1 cellular context compared by ENCODE assay signal in the genomic region with DNA sequence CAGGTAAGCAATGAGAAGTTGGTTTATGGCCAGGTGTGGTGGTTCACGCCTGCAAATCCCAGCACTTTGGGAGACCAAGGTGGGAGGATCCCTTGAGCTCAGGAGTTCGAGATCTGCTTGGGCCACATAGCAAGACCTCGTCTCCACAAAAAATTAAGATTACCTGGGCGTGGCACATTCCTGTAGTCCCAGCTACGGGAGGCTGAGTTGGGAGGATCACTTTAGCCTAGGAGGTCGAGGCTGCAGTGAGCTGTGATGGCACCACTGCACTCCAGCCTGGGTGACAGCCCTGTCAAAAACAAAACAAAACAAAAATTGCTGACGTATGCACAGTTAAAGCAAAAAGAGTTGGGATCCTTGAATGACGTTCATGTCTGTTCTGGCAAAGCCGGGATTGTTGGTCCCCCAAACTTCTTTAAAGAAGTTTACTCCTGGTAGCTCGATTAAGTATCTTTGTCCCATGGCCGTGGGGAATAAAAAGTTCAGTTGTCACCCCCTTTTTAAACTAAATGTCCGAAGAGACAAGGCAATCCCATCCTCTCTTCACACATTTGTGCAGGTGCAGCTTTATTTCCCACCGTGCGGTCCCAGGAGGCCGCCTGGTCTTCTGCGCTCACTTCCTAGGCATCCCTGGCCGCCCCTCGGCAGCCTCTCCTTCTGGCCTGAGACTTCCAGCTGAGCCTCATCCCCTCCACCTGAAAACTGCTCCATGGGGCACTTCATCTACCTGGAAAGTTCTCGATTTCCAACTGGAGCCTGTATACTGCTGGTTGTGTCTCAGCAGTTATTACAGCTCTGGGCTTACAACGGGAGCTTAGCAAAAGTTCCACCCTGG.
TF ChIP-seq lines count a peak whose summit lies in the region.

No MANE protein-coding gene starts in this region.

TF ChIP-seq in GM23338, 12 proteins besides CTCF, POLR2A, EP300 and RAD21 (continued from another document):
- TF ChIP-seq, protein P1, sequence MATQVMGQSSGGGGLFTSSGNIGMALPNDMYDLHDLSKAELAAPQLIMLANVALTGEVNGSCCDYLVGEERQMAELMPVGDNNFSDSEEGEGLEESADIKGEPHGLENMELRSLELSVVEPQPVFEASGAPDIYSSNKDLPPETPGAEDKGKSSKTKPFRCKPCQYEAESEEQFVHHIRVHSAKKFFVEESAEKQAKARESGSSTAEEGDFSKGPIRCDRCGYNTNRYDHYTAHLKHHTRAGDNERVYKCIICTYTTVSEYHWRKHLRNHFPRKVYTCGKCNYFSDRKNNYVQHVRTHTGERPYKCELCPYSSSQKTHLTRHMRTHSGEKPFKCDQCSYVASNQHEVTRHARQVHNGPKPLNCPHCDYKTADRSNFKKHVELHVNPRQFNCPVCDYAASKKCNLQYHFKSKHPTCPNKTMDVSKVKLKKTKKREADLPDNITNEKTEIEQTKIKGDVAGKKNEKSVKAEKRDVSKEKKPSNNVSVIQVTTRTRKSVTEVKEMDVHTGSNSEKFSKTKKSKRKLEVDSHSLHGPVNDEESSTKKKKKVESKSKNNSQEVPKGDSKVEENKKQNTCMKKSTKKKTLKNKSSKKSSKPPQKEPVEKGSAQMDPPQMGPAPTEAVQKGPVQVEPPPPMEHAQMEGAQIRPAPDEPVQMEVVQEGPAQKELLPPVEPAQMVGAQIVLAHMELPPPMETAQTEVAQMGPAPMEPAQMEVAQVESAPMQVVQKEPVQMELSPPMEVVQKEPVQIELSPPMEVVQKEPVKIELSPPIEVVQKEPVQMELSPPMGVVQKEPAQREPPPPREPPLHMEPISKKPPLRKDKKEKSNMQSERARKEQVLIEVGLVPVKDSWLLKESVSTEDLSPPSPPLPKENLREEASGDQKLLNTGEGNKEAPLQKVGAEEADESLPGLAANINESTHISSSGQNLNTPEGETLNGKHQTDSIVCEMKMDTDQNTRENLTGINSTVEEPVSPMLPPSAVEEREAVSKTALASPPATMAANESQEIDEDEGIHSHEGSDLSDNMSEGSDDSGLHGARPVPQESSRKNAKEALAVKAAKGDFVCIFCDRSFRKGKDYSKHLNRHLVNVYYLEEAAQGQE (IDR thresholded peaks at IDR 0.05; ENCODE audit: unreplicated experiment), result no peak
- TF ChIP-seq JUNB (IDR thresholded peaks at IDR 0.05; ENCODE audit: unreplicated experiment) (no peak), EZH2 (IDR thresholded peaks at IDR 0.05; ENCODE audit: low read depth, unreplicated experiment) (no peak), EZH2phosphoT487 (IDR thresholded peaks at IDR 0.05; ENCODE audit: unreplicated experiment) (no peak), ZNF331 (CRISPR knock-in tag; IDR thresholded peaks at IDR 0.05; ENCODE audit: low read depth) (no peak), POLR2AphosphoS5 (IDR thresholded peaks at IDR 0.05; ENCODE audit: low read depth) (no peak), STAT1 (IDR thresholded peaks at IDR 0.05; ENCODE audit: unreplicated experiment) (no peak), ZNF114 (CRISPR knock-in tag; IDR thresholded peaks at IDR 0.05) (no peak)
- TF ChIP-seq, protein P2, sequence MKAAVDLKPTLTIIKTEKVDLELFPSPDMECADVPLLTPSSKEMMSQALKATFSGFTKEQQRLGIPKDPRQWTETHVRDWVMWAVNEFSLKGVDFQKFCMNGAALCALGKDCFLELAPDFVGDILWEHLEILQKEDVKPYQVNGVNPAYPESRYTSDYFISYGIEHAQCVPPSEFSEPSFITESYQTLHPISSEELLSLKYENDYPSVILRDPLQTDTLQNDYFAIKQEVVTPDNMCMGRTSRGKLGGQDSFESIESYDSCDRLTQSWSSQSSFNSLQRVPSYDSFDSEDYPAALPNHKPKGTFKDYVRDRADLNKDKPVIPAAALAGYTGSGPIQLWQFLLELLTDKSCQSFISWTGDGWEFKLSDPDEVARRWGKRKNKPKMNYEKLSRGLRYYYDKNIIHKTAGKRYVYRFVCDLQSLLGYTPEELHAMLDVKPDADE (IDR thresholded peaks at IDR 0.05), result no peak
- TF ChIP-seq, protein P3, sequence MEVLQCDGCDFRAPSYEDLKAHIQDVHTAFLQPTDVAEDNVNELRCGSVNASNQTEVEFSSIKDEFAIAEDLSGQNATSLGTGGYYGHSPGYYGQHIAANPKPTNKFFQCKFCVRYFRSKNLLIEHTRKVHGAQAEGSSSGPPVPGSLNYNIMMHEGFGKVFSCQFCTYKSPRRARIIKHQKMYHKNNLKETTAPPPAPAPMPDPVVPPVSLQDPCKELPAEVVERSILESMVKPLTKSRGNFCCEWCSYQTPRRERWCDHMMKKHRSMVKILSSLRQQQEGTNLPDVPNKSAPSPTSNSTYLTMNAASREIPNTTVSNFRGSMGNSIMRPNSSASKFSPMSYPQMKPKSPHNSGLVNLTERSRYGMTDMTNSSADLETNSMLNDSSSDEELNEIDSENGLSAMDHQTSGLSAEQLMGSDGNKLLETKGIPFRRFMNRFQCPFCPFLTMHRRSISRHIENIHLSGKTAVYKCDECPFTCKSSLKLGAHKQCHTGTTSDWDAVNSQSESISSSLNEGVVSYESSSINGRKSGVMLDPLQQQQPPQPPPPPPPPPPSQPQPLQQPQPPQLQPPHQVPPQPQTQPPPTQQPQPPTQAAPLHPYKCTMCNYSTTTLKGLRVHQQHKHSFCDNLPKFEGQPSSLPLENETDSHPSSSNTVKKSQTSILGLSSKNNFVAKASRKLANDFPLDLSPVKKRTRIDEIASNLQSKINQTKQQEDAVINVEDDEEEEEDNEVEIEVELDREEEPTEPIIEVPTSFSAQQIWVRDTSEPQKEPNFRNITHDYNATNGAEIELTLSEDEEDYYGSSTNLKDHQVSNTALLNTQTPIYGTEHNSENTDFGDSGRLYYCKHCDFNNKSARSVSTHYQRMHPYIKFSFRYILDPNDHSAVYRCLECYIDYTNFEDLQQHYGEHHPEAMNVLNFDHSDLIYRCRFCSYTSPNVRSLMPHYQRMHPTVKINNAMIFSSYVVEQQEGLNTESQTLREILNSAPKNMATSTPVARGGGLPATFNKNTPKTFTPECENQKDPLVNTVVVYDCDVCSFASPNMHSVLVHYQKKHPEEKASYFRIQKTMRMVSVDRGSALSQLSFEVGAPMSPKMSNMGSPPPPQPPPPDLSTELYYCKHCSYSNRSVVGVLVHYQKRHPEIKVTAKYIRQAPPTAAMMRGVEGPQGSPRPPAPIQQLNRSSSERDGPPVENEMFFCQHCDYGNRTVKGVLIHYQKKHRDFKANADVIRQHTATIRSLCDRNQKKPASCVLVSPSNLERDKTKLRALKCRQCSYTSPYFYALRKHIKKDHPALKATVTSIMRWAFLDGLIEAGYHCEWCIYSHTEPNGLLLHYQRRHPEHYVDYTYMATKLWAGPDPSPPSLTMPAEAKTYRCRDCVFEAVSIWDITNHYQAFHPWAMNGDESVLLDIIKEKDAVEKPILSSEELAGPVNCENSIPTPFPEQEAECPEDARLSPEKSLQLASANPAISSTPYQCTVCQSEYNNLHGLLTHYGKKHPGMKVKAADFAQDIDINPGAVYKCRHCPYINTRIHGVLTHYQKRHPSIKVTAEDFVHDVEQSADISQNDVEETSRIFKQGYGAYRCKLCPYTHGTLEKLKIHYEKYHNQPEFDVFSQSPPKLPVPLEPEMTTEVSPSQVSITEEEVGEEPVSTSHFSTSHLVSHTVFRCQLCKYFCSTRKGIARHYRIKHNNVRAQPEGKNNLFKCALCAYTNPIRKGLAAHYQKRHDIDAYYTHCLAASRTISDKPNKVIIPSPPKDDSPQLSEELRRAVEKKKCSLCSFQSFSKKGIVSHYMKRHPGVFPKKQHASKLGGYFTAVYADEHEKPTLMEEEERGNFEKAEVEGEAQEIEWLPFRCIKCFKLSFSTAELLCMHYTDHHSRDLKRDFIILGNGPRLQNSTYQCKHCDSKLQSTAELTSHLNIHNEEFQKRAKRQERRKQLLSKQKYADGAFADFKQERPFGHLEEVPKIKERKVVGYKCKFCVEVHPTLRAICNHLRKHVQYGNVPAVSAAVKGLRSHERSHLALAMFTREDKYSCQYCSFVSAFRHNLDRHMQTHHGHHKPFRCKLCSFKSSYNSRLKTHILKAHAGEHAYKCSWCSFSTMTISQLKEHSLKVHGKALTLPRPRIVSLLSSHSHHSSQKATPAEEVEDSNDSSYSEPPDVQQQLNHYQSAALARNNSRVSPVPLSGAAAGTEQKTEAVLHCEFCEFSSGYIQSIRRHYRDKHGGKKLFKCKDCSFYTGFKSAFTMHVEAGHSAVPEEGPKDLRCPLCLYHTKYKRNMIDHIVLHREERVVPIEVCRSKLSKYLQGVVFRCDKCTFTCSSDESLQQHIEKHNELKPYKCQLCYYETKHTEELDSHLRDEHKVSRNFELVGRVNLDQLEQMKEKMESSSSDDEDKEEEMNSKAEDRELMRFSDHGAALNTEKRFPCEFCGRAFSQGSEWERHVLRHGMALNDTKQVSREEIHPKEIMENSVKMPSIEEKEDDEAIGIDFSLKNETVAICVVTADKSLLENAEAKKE (CRISPR knock-in tag; IDR thresholded peaks at IDR 0.05), result no peak
TF ChIP-seq in GM23338: peak in this region for 0.
